25 cellular contexts compared by ENCODE assay signal in genomic region chr22:49094858-49095257, GRCh38.
"Had no signal": no experiment of that assay in that cellular context is flagged by ENCODE, and none has a peak within 500 bp of the region (broad histone marks: within the 10 kb centered on the region; RNA-seq: fewer than 3 reads in every experiment).

No MANE protein-coding gene starts in this region.

- H3K9me3 ChIP-seq: esophagus squamous epithelium, neutrophil, pancreas, right lobe of liver, transverse colon, upper lobe of right lung, vagina had no signal

- H3K36me3 ChIP-seq: esophagus squamous epithelium, neutrophil, pancreas, right lobe of liver, transverse colon, upper lobe of right lung, vagina had no signal

- H3K36me3 Mint-ChIP-seq: immature natural killer cell; naive thymus-derived CD8-positive, alpha-beta T cell; stimulated activated naive B cell treated with anti-CD40 and anti-IgM and Interleukin-4, amounts not matched to agents 10 μg/mL and 1 μg/mL and 100 μg/mL, for 72 hours had no signal

- H3K27me3 Mint-ChIP-seq: progenitor cell of endocrine pancreas; stimulated activated naive CD8-positive, alpha-beta T cell treated with anti-CD3 and anti-CD28 coated beads, Interleukin-15, Interleukin-2, amounts not matched to agents 100 ng/mL and 50 ng/mL, for 24 hours had no signal

- H3K4me3 Mint-ChIP-seq: effector memory CD8-positive, alpha-beta T cell; immature natural killer cell; naive thymus-derived CD8-positive, alpha-beta T cell; nephron progenitor cell; stimulated activated naive B cell treated with anti-CD40 and anti-IgM and Interleukin-4, amounts not matched to agents 10 μg/mL and 1 μg/mL and 100 μg/mL, for 72 hours; stimulated activated naive CD8-positive, alpha-beta T cell treated with anti-CD3 and anti-CD28 coated beads, Interleukin-15, Interleukin-2, amounts not matched to agents 100 ng/mL and 50 ng/mL, for 24 hours had no signal

- H3K27me3 ChIP-seq: neutrophil, pancreas, right lobe of liver, transverse colon, vagina had no signal

- H3K4me1 ChIP-seq: esophagus squamous epithelium, pancreas, right lobe of liver, transverse colon, upper lobe of right lung, vagina had no signal

- ATAC-seq: effector memory CD8-positive, alpha-beta T cell; left lobe of liver; naive thymus-derived CD8-positive, alpha-beta T cell; pancreas; right lobe of liver; stimulated activated naive B cell treated with anti-CD40 and anti-IgM and Interleukin-4, amounts not matched to agents 10 μg/mL and 1 μg/mL and 100 μg/mL, for 72 hours; upper lobe of right lung had no signal

- H3K27ac ChIP-seq: esophagus squamous epithelium, neutrophil, pancreas, right lobe of liver, transverse colon, upper lobe of right lung, vagina had no signal

- H3K9me3 Mint-ChIP-seq: effector memory CD8-positive, alpha-beta T cell; immature natural killer cell; naive thymus-derived CD8-positive, alpha-beta T cell; nephron progenitor cell; stimulated activated naive CD8-positive, alpha-beta T cell treated with anti-CD3 and anti-CD28 coated beads, Interleukin-15, Interleukin-2, amounts not matched to agents 100 ng/mL and 50 ng/mL, for 24 hours had no signal

- H3K4me1 Mint-ChIP-seq: immature natural killer cell; naive thymus-derived CD8-positive, alpha-beta T cell had no signal

- DNase-seq: cortex of kidney; effector memory CD8-positive, alpha-beta T cell; erythroblast; esophagus squamous epithelium; foreskin melanocyte; glutamatergic neuron; hypothalamus; immature natural killer cell; islet precursor cell; mammary epithelial cell; nephron progenitor cell; pancreas; small intestine; stimulated activated CD4-positive, alpha-beta T cell treated with anti-CD3 and anti-CD28 coated beads, Interleukin-15, amount 100 ng/mL, for 24 hours; stimulated activated CD4-positive, alpha-beta T cell treated with anti-CD3 and anti-CD28 coated beads, Interleukin-2, amount 100 ng/mL, for 48 hours; stimulated activated naive B cell treated with anti-CD40 and anti-IgM and Interleukin-4, amounts not matched to agents 10 μg/mL and 1 μg/mL and 100 μg/mL, for 72 hours; transverse colon; upper lobe of right lung had no signal

- H3K27ac Mint-ChIP-seq: effector memory CD8-positive, alpha-beta T cell; immature natural killer cell; naive thymus-derived CD8-positive, alpha-beta T cell; nephron progenitor cell; progenitor cell of endocrine pancreas; stimulated activated naive B cell treated with anti-CD40 and anti-IgM and Interleukin-4, amounts not matched to agents 10 μg/mL and 1 μg/mL and 100 μg/mL, for 72 hours; stimulated activated naive CD8-positive, alpha-beta T cell treated with anti-CD3 and anti-CD28 coated beads, Interleukin-15, Interleukin-2, amounts not matched to agents 100 ng/mL and 50 ng/mL, for 24 hours had no signal

- H3K4me3 ChIP-seq: esophagus squamous epithelium, pancreas, right lobe of liver, transverse colon, upper lobe of right lung, vagina had no signal
